In the genomic region with DNA sequence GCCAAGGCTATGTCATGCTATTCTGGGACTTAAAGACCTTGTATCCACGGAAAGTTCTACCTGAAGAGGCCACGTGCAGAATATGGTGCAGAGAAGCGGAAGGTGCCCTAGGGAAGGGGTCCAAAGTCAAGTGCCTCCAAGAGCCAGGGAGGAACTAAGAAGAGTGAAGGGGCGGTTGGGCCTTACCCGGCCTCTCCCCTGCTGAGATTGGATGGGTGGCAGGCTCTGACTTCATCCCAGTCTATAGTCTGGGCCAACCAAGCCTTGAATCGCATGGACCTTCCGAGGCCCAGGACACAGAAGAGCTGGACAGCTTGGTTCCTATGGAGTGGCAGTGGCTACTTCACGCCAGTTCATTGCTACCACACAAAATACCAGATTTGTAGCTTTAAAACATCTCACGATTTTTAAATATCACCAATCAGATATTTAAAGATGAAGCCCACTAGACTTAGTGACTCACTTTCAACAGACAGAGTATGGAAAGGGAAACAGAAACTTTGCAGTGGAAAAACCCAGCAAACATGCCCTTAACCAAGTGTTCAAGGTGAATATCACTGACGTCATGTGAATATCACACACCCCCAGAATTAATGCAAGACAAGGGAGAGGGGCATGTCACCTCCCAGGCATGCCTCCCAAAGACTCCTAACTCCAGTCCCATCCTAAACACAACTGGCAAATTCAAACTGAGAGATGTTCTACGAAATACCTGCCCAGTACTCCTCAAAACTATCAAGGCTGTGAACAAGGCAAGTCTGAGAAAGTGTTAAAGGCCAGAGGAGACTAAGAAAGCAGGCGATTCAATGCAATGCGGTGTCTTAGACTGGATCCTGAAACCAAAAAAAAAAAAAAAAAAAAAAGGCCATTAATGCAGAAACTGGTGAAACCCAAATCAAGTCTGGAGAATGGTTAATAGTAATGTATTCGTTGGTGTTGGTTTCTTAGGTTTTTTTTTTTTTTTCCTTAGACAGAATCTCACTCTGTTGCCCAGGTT, we compare ENCODE assay signal across 13 cellular contexts. TPM values are rescaled to one million over a fixed set of nuclear protein-coding genes. Genes with fewer than 3 reads are reported as not detected.
DNase-seq lines count a peak whose midpoint lies in the region; ATAC-seq lines count a peak whose summit lies in the region.
"Had no signal": no experiment of that assay in that cellular context is flagged by ENCODE, and none has a peak within 500 bp of the region (broad histone marks: within the 10 kb centered on the region; RNA-seq: fewer than 3 reads in every experiment).

No MANE protein-coding gene starts in this region.

- DNase-seq in activated CD4-positive, alpha-beta T cell treated with anti-CD3 and anti-CD28 coated beads for 36 hours: peak; percentile 51
- DNase-seq in activated CD4-positive, alpha-beta T cell treated with anti-CD3 and anti-CD28 coated beads for 1 hour: no peak
- DNase-seq in natural killer cell treated with Interleukin-12 subunit alpha and Interleukin-12 subunit beta and Interleukin-15 and Interleukin-18, amount 100 ng/mL, for 72 hours (ENCODE audit: low spot score): no peak
- DNase-seq in OCI-M1 (lab: John Stamatoyannopoulos, UW) (no peak), hippocampal formation (lab: John Stamatoyannopoulos, UW) (no peak)
- DNase-seq: 8988T; erythroblast; nucleus accumbens; stimulated activated CD4-positive, alpha-beta T cell treated with anti-CD3 and anti-CD28 coated beads, Interleukin-4, amount 100 ng/mL, for 1 hour; tibial artery had no signal

- intact Hi-C loops in activated CD4-positive, alpha-beta T cell treated with anti-CD3 and anti-CD28 coated beads for 36 hours (cut with DNase I, micrococcal nuclease): loop anchor here (1.0 kb wide), 3 partner anchors 8 to 33 kb away; no protein-coding TSS in a partner anchor

- POLR2A ChIA-PET in activated CD4-positive, alpha-beta T cell treated with anti-CD3 and anti-CD28 coated beads for 36 hours (lab: Charles Lee): interaction anchor here (0.7 kb wide), 1 partner anchor 9 kb away, joined by 7 read pairs; no protein-coding TSS in a partner anchor

- no peaks in the 10 kb centered on the region for H3K27me3 Mint-ChIP-seq in activated CD4-positive, alpha-beta T cell treated with anti-CD3 and anti-CD28 coated beads for 36 hours
- H3K27me3 Mint-ChIP-seq in IgD-negative memory B cell: no peaks in the 10 kb centered on the region
- H3K27me3 Mint-ChIP-seq in natural killer cell treated with Interleukin-12 subunit alpha and Interleukin-12 subunit beta and Interleukin-15 and Interleukin-18, amount 100 ng/mL, for 72 hours: no peaks in the 10 kb centered on the region

- peak overlapping the region; percentile 97 for H3K27ac Mint-ChIP-seq in activated CD4-positive, alpha-beta T cell treated with anti-CD3 and anti-CD28 coated beads for 36 hours
- H3K27ac Mint-ChIP-seq in IgD-negative memory B cell: peak overlapping the region in 2 of 3 donors; percentile 78 to 92
- H3K27ac Mint-ChIP-seq in natural killer cell treated with Interleukin-12 subunit alpha and Interleukin-12 subunit beta and Interleukin-15 and Interleukin-18, amount 100 ng/mL, for 72 hours: peak overlapping the region; percentile 66 to 75

- peak; percentile 90 for ATAC-seq in activated CD4-positive, alpha-beta T cell treated with anti-CD3 and anti-CD28 coated beads for 36 hours
- ATAC-seq in GM21515 (IDR thresholded peaks at IDR 0.05; ENCODE audit: unreplicated experiment) (peak; percentile 70), GM19324 (IDR thresholded peaks at IDR 0.05; ENCODE audit: low FRiP score, unreplicated experiment) (no peak)
- peak; percentile 62 to 71 for ATAC-seq in natural killer cell treated with Interleukin-12 subunit alpha and Interleukin-12 subunit beta and Interleukin-15 and Interleukin-18, amount 100 ng/mL, for 72 hours

- no peaks in the 10 kb centered on the region for H3K9me3 Mint-ChIP-seq in activated CD4-positive, alpha-beta T cell treated with anti-CD3 and anti-CD28 coated beads for 36 hours (ENCODE audit: low read depth)
- no peaks in the 10 kb centered on the region for H3K9me3 Mint-ChIP-seq in IgD-negative memory B cell
- H3K9me3 Mint-ChIP-seq in natural killer cell treated with Interleukin-12 subunit alpha and Interleukin-12 subunit beta and Interleukin-15 and Interleukin-18, amount 100 ng/mL, for 72 hours: no peaks in the 10 kb centered on the region

- H3K4me3 Mint-ChIP-seq in activated CD4-positive, alpha-beta T cell treated with anti-CD3 and anti-CD28 coated beads for 36 hours: peak overlapping the region; percentile 26
- no peak overlapping the region for H3K4me3 Mint-ChIP-seq in IgD-negative memory B cell
- peak overlapping the region; percentile 21 for H3K4me3 Mint-ChIP-seq in natural killer cell treated with Interleukin-12 subunit alpha and Interleukin-12 subunit beta and Interleukin-15 and Interleukin-18, amount 100 ng/mL, for 72 hours

- peaks cover 49% of the 10 kb centered on the region for H3K4me1 Mint-ChIP-seq in activated CD4-positive, alpha-beta T cell treated with anti-CD3 and anti-CD28 coated beads for 36 hours
- H3K4me1 Mint-ChIP-seq in IgD-negative memory B cell: peaks cover 2 to 8% (median 8%) of the 10 kb centered on the region in 3 donors
- H3K4me1 Mint-ChIP-seq in natural killer cell treated with Interleukin-12 subunit alpha and Interleukin-12 subunit beta and Interleukin-15 and Interleukin-18, amount 100 ng/mL, for 72 hours (ENCODE audit: low read depth in 2 of 2): peaks cover 19 to 20% of the 10 kb centered on the region in 2 donors

- H3K36me3 Mint-ChIP-seq in activated CD4-positive, alpha-beta T cell treated with anti-CD3 and anti-CD28 coated beads for 36 hours (ENCODE audit: low read depth): peaks cover 36% of the 10 kb centered on the region
- H3K36me3 Mint-ChIP-seq in IgD-negative memory B cell: peaks cover 1% of the 10 kb centered on the region
- H3K36me3 Mint-ChIP-seq in natural killer cell treated with Interleukin-12 subunit alpha and Interleukin-12 subunit beta and Interleukin-15 and Interleukin-18, amount 100 ng/mL, for 72 hours: peaks cover 6% of the 10 kb centered on the region

- CTCF ChIA-PET in activated CD4-positive, alpha-beta T cell treated with anti-CD3 and anti-CD28 coated beads for 36 hours (lab: Charles Lee): interaction anchor here (1.3 to 2.7 kb wide), 4 partner anchors 9 to 95 kb away, joined by 3 to 11 read pairs (median 7); no protein-coding TSS in a partner anchor

RNA-seq across cellular contexts. Expression of a gene that starts 10.2 kb away (rescaled TPM):
- total RNA-seq in activated CD4-positive, alpha-beta T cell treated with anti-CD3 and anti-CD28 coated beads for 36 hours: 10 to 100 TPM; 26.7 to 35.7 TPM
- 17.6 TPM for polyA plus RNA-seq in IgD-negative memory B cell
- total RNA-seq in natural killer cell treated with Interleukin-12 subunit alpha and Interleukin-12 subunit beta and Interleukin-15 and Interleukin-18, amount 100 ng/mL, for 72 hours: 10 to 100 TPM; 44.8 to 50.8 TPM

RNA-seq across cellular contexts. Expression of a gene that starts 39.6 kb away (rescaled TPM):
- total RNA-seq in activated CD4-positive, alpha-beta T cell treated with anti-CD3 and anti-CD28 coated beads for 36 hours: 10 to 100 TPM; 25.4 to 26.6 TPM
- polyA plus RNA-seq in IgD-negative memory B cell: 10.2 TPM
- total RNA-seq in natural killer cell treated with Interleukin-12 subunit alpha and Interleukin-12 subunit beta and Interleukin-15 and Interleukin-18, amount 100 ng/mL, for 72 hours: 10 to 100 TPM; 15.6 to 17.7 TPM

Comparison
In these comparisons a context has a peak if more than half of its experiments do, and no peak if none do; other contexts are left out.
1. H3K4me3 Mint-ChIP-seq: peak in activated CD4-positive, alpha-beta T cell treated with anti-CD3 and anti-CD28 coated beads for 36 hours (single experiment) and natural killer cell treated with Interleukin-12 subunit alpha and Interleukin-12 subunit beta and Interleukin-15 and Interleukin-18, amount 100 ng/mL, for 72 hours (single experiment); none in IgD-negative memory B cell (0 of 4).
2. Peak in every context shown above with its lines, with median percentiles within 50 percentile points of each other: H3K27ac Mint-ChIP-seq.